ENCODE assay signal across 1 cellular context in the genomic region with DNA sequence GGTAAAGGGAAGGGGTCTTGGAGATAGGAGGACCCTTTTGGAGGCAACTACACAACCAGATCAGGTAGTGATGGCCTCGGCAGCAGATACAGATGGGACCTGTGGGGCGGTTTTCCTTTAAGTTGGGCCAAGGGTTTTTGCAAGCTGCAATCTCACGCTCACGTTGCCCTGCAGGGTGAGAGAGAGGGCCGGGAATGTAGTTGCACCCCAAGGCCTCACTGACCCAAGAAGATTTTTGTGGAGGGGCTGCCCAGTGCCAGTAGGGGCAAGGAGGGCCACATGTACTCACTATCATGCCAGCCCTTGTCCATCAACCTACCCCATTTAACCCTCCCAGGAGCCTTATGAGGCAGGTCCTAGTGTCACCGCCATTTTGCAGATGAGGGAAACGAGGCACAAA.
TF ChIP-seq lines count a peak whose summit lies in the region.

No MANE protein-coding gene starts in this region.

TF ChIP-seq in HepG2, 621 proteins besides CTCF, POLR2A, EP300 and RAD21:
- TF ChIP-seq, protein P1, sequence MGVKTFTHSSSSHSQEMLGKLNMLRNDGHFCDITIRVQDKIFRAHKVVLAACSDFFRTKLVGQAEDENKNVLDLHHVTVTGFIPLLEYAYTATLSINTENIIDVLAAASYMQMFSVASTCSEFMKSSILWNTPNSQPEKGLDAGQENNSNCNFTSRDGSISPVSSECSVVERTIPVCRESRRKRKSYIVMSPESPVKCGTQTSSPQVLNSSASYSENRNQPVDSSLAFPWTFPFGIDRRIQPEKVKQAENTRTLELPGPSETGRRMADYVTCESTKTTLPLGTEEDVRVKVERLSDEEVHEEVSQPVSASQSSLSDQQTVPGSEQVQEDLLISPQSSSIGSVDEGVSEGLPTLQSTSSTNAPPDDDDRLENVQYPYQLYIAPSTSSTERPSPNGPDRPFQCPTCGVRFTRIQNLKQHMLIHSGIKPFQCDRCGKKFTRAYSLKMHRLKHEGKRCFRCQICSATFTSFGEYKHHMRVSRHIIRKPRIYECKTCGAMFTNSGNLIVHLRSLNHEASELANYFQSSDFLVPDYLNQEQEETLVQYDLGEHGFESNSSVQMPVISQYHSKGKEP (CRISPR knock-in tag; IDR thresholded peaks at IDR 0.05) = no peak
- TF ChIP-seq, protein P2, sequence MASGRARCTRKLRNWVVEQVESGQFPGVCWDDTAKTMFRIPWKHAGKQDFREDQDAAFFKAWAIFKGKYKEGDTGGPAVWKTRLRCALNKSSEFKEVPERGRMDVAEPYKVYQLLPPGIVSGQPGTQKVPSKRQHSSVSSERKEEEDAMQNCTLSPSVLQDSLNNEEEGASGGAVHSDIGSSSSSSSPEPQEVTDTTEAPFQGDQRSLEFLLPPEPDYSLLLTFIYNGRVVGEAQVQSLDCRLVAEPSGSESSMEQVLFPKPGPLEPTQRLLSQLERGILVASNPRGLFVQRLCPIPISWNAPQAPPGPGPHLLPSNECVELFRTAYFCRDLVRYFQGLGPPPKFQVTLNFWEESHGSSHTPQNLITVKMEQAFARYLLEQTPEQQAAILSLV (CRISPR knock-in tag; IDR thresholded peaks at IDR 0.05; ENCODE audit: borderline replicate concordance) = no peak
- TF ChIP-seq FOXM1 (CRISPR knock-in tag; IDR thresholded peaks at IDR 0.05) (no peak), ATF1 (CRISPR knock-in tag; IDR thresholded peaks at IDR 0.05) (no peak), TBX3 (IDR thresholded peaks at IDR 0.05; ENCODE audit: borderline replicate concordance) (no peak), SMC3 (IDR thresholded peaks at IDR 0.05; ENCODE audit: low read length) (no peak), ASH2L (IDR thresholded peaks at IDR 0.05; ENCODE audit: insufficient read length, low read depth, low read length) (no peak), SIX4 (CRISPR knock-in tag; IDR thresholded peaks at IDR 0.05) (no peak), RBAK (CRISPR knock-in tag; IDR thresholded peaks at IDR 0.05) (no peak), CBX5 (CRISPR knock-in tag; IDR thresholded peaks at IDR 0.05; ENCODE audit: borderline replicate concordance) (no peak), CREB1 (IDR thresholded peaks at IDR 0.05) (no peak), CREB1 (CRISPR knock-in tag; IDR thresholded peaks at IDR 0.05) (no peak)
- TF ChIP-seq, protein P3, sequence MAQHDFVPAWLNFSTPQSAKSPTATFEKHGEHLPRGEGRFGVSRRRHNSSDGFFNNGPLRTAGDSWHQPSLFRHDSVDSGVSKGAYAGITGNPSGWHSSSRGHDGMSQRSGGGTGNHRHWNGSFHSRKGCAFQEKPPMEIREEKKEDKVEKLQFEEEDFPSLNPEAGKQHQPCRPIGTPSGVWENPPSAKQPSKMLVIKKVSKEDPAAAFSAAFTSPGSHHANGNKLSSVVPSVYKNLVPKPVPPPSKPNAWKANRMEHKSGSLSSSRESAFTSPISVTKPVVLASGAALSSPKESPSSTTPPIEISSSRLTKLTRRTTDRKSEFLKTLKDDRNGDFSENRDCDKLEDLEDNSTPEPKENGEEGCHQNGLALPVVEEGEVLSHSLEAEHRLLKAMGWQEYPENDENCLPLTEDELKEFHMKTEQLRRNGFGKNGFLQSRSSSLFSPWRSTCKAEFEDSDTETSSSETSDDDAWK (CRISPR knock-in tag; IDR thresholded peaks at IDR 0.05) = no peak
- TF ChIP-seq, protein P4, sequence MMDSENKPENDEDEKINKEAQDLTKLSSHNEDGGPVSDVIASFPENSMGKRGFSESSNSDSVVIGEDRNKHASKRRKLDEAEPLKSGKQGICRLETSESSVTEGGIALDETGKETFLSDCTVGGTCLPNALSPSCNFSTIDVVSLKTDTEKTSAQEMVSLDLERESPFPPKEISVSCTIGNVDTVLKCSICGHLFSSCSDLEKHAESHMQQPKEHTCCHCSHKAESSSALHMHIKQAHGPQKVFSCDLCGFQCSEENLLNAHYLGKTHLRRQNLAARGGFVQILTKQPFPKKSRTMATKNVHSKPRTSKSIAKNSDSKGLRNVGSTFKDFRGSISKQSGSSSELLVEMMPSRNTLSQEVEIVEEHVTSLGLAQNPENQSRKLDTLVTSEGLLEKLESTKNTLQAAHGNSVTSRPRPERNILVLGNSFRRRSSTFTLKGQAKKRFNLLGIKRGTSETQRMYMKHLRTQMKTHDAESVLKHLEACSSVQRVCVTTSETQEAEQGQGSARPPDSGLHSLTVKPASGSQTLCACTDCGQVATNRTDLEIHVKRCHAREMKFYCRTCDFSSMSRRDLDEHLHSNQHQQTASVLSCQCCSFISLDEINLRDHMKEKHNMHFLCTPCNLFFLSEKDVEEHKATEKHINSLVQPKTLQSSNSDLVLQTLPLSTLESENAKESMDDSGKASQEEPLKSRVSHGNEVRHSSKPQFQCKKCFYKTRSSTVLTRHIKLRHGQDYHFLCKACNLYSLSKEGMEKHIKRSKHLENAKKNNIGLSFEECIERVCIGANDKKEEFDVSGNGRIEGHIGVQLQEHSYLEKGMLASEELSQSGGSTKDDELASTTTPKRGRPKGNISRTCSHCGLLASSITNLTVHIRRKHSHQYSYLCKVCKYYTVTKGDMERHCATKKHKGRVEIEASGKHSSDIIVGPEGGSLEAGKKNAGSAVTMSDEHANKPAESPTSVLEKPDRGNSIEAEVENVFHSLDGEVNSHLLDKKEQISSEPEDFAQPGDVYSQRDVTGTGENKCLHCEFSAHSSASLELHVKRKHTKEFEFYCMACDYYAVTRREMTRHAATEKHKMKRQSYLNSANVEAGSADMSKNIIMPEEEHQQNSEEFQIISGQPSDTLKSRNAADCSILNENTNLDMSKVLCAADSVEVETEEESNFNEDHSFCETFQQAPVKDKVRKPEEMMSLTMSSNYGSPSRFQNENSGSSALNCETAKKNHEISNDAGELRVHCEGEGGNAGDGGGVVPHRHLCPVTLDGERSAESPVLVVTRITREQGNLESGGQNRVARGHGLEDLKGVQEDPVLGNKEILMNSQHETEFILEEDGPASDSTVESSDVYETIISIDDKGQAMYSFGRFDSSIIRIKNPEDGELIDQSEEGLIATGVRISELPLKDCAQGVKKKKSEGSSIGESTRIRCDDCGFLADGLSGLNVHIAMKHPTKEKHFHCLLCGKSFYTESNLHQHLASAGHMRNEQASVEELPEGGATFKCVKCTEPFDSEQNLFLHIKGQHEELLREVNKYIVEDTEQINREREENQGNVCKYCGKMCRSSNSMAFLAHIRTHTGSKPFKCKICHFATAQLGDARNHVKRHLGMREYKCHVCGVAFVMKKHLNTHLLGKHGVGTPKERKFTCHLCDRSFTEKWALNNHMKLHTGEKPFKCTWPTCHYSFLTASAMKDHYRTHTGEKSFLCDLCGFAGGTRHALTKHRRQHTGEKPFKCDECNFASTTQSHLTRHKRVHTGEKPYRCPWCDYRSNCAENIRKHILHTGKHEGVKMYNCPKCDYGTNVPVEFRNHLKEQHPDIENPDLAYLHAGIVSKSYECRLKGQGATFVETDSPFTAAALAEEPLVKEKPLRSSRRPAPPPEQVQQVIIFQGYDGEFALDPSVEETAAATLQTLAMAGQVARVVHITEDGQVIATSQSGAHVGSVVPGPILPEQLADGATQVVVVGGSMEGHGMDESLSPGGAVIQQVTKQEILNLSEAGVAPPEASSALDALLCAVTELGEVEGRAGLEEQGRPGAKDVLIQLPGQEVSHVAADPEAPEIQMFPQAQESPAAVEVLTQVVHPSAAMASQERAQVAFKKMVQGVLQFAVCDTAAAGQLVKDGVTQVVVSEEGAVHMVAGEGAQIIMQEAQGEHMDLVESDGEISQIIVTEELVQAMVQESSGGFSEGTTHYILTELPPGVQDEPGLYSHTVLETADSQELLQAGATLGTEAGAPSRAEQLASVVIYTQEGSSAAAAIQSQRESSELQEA (CRISPR knock-in tag; IDR thresholded peaks at IDR 0.05; ENCODE audit: not compliant biosample characterization) = no peak
- TF ChIP-seq, protein P5, sequence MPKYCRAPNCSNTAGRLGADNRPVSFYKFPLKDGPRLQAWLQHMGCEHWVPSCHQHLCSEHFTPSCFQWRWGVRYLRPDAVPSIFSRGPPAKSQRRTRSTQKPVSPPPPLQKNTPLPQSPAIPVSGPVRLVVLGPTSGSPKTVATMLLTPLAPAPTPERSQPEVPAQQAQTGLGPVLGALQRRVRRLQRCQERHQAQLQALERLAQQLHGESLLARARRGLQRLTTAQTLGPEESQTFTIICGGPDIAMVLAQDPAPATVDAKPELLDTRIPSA (CRISPR knock-in tag; IDR thresholded peaks at IDR 0.05; ENCODE audit: borderline replicate concordance) = no peak
